Comparison of ENCODE assay signal across 17 cellular contexts in the genomic region with DNA sequence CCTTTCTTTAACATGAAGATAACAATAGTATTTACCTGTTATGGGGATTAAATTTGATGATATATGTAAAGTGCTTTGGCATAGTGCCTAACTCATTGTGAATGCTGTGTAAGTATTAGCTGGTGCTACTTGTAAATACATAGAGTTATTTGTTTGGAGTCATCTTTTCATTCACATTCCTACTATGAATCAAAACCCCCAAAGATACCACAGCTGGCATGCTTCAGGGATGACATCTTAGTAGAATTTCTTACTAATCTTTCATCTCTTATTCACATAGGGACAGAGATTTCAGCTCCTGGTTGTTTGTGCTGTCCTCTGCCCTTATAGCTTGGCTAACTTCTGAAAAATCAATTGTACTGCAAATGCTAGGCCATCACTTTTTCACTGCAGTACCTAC.
"Had no signal": no experiment of that assay in that cellular context is flagged by ENCODE, and none has a peak within 500 bp of the region (broad histone marks: within the 10 kb centered on the region; RNA-seq: fewer than 3 reads in every experiment).

No MANE protein-coding gene starts in this region.

- H3K4me3 ChIP-seq: coronary artery, lung, thyroid gland, vagina had no signal

- H3K27me3 Mint-ChIP-seq: T-helper 17 cell had no signal

- H3K27me3 ChIP-seq: thyroid gland, vagina had no signal

- H3K4me1 ChIP-seq: parathyroid adenoma, thyroid gland, vagina had no signal

- DNase-seq: activated CD4-positive, CD25-positive, alpha-beta regulatory T cell; activated effector memory CD4-positive, alpha-beta T cell treated with anti-CD3 and anti-CD28 coated beads, Interleukin-2, amount 50 U/mL, for 16 hours; caudate nucleus; effector CD4-positive, alpha-beta T cell; erythroblast; hypothalamus; left colon; nephron progenitor cell; retina; T-helper 17 cell; thyroid gland had no signal

- H3K4me3 Mint-ChIP-seq: nephron progenitor cell; stimulated activated effector memory CD8-positive, alpha-beta T cell treated with anti-CD3 and anti-CD28 coated beads, Interleukin-12 subunit alpha, Interleukin-12 subunit beta, amount 100 ng/mL, for 72 hours; T-helper 17 cell had no signal

- H3K36me3 Mint-ChIP-seq: activated naive CD4-positive, alpha-beta T cell treated with anti-CD3 and anti-CD28 coated beads, Interleukin-2, amount 50 U/mL, for 72 hours; stimulated activated effector memory CD8-positive, alpha-beta T cell treated with anti-CD3 and anti-CD28 coated beads, Interleukin-12 subunit alpha, Interleukin-12 subunit beta, amount 100 ng/mL, for 72 hours had no signal

- H3K9me3 ChIP-seq: thyroid gland, vagina had no signal

- H3K4me1 Mint-ChIP-seq: stimulated activated effector memory CD8-positive, alpha-beta T cell treated with anti-CD3 and anti-CD28 coated beads, Interleukin-12 subunit alpha, Interleukin-12 subunit beta, amount 100 ng/mL, for 72 hours; T-helper 17 cell had no signal

- H3K36me3 ChIP-seq: thyroid gland, vagina had no signal

- H3K9me3 Mint-ChIP-seq: activated naive CD4-positive, alpha-beta T cell treated with anti-CD3 and anti-CD28 coated beads, Interleukin-2, amount 50 U/mL, for 72 hours; nephron progenitor cell had no signal

- ATAC-seq: left colon; stimulated activated effector memory CD8-positive, alpha-beta T cell treated with anti-CD3 and anti-CD28 coated beads, Interleukin-12 subunit alpha, Interleukin-12 subunit beta, amount 100 ng/mL, for 72 hours; T-helper 17 cell had no signal

- H3K27ac ChIP-seq: coronary artery, parathyroid adenoma, thyroid gland, vagina had no signal

- H3K27ac Mint-ChIP-seq: activated naive CD4-positive, alpha-beta T cell treated with anti-CD3 and anti-CD28 coated beads, Interleukin-2, amount 50 U/mL, for 72 hours; nephron progenitor cell; stimulated activated effector memory CD8-positive, alpha-beta T cell treated with anti-CD3 and anti-CD28 coated beads, Interleukin-12 subunit alpha, Interleukin-12 subunit beta, amount 100 ng/mL, for 72 hours; T-helper 17 cell had no signal
